ENCODE assay signal across 8 cellular contexts in genomic region chr19:10431254-10431942, GRCh38. TPM values are rescaled to one million over a fixed set of nuclear protein-coding genes. Genes with fewer than 3 reads are reported as not detected.
DNase-seq lines count a peak whose midpoint lies in the region; ATAC-seq, FAIRE-seq and TF ChIP-seq lines count a peak whose summit lies in the region.

No MANE protein-coding gene starts in this region.

- peak; percentile 63 to 69 for ATAC-seq in natural killer cell treated with Interleukin-12 subunit alpha and Interleukin-12 subunit beta and Interleukin-15 and Interleukin-18, amount 100 ng/mL, for 72 hours
- ATAC-seq in HG02970 (IDR thresholded peaks at IDR 0.05; ENCODE audit: low FRiP score, unreplicated experiment), result no peak
- no peak for ATAC-seq in HG03095 (IDR thresholded peaks at IDR 0.05; ENCODE audit: unreplicated experiment)
- no peak for ATAC-seq in GM21515 (IDR thresholded peaks at IDR 0.05; ENCODE audit: unreplicated experiment)

- H3K27ac Mint-ChIP-seq in natural killer cell treated with Interleukin-12 subunit alpha and Interleukin-12 subunit beta and Interleukin-15 and Interleukin-18, amount 100 ng/mL, for 72 hours, result peak overlapping the region; percentile 84 to 86

- H3K4me3 ChIP-seq in GM12865 (ENCODE audit: low read depth, low read length), result peak overlapping the region; percentile 68

- H3K4me3 Mint-ChIP-seq in natural killer cell treated with Interleukin-12 subunit alpha and Interleukin-12 subunit beta and Interleukin-15 and Interleukin-18, amount 100 ng/mL, for 72 hours, result peak overlapping the region; percentile 91

- no peak for FAIRE-seq in RCC 7860 (lab: Jason Lieb, UNC)

- peak; percentile 0 for TF ChIP-seq CTCF in GM12865 (IDR thresholded peaks at IDR 0.05; ENCODE audit: insufficient read depth, low read depth, low read length, missing control alignments)

- peaks cover 58 to 61% of the 10 kb centered on the region in 2 donors for H3K4me1 Mint-ChIP-seq in natural killer cell treated with Interleukin-12 subunit alpha and Interleukin-12 subunit beta and Interleukin-15 and Interleukin-18, amount 100 ng/mL, for 72 hours (ENCODE audit: low read depth in 2 of 2)

- H3K36me3 Mint-ChIP-seq in natural killer cell treated with Interleukin-12 subunit alpha and Interleukin-12 subunit beta and Interleukin-15 and Interleukin-18, amount 100 ng/mL, for 72 hours, result no peaks in the 10 kb centered on the region

- H3K9me3 Mint-ChIP-seq in natural killer cell treated with Interleukin-12 subunit alpha and Interleukin-12 subunit beta and Interleukin-15 and Interleukin-18, amount 100 ng/mL, for 72 hours, result peaks cover 6% of the 10 kb centered on the region

- DNase-seq in GM12865 (ENCODE audit: low read depth) (peak; percentile 70), RCC 7860 (ENCODE audit: low spot score) (peak; percentile 78), KG1 (lab: John Stamatoyannopoulos, UW) (no peak)
- peak; percentile 37 for DNase-seq in effector CD4-positive, alpha-beta T cell
- peak; percentile 85 for DNase-seq in natural killer cell treated with Interleukin-12 subunit alpha and Interleukin-12 subunit beta and Interleukin-15 and Interleukin-18, amount 100 ng/mL, for 72 hours (ENCODE audit: low spot score)

- H3K27me3 Mint-ChIP-seq in natural killer cell treated with Interleukin-12 subunit alpha and Interleukin-12 subunit beta and Interleukin-15 and Interleukin-18, amount 100 ng/mL, for 72 hours, result no peaks in the 10 kb centered on the region

RNA-seq across cellular contexts. Expression of gene PDE4A, which starts 11.1 kb away (rescaled TPM):
- 10 to 100 TPM; 14.5 to 46.6 TPM for total RNA-seq in natural killer cell treated with Interleukin-12 subunit alpha and Interleukin-12 subunit beta and Interleukin-15 and Interleukin-18, amount 100 ng/mL, for 72 hours

RNA-seq across cellular contexts. Expression of gene CDC37, which starts 28.1 kb away (rescaled TPM):
- 100 to 1,000 TPM; 228 to 368 TPM for total RNA-seq in natural killer cell treated with Interleukin-12 subunit alpha and Interleukin-12 subunit beta and Interleukin-15 and Interleukin-18, amount 100 ng/mL, for 72 hours

RNA-seq across cellular contexts. Expression of gene TYK2, which starts 51.0 kb away (rescaled TPM):
- total RNA-seq in natural killer cell treated with Interleukin-12 subunit alpha and Interleukin-12 subunit beta and Interleukin-15 and Interleukin-18, amount 100 ng/mL, for 72 hours, result 100 to 1,000 TPM; 310 to 453 TPM

Comparison
In these comparisons a context has a peak if more than half of its experiments do, and no peak if none do; other contexts are left out.
1. ATAC-seq: peak in natural killer cell treated with Interleukin-12 subunit alpha and Interleukin-12 subunit beta and Interleukin-15 and Interleukin-18, amount 100 ng/mL, for 72 hours (2 of 2); none in HG02970 (single experiment), HG03095 (single experiment) and GM21515 (single experiment).